ENCODE assay signal across 36 cellular contexts in the genomic region with DNA sequence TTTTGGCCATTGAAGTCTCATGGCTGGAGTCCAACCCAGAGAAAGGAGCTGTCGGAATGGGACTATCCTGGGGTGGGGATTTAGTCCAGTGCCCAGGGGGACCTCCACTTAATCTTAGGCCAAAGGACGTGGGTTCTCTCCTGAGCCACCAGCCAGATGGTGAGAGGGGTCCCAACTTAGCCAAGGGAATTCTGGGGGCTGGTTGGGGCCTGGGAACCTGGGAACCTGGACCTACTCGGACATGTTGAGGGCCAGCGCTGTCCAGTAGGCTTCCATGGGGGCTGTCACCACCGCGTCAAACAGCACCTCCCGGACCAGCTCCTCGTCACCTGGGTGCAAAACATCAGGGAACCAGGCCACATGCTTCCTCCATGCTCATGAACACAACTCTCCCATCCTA. TPM values are rescaled to one million over a fixed set of nuclear protein-coding genes. Genes with fewer than 3 reads are reported as not detected.
"Had no signal": no experiment of that assay in that cellular context is flagged by ENCODE, and none has a peak within 500 bp of the region (broad histone marks: within the 10 kb centered on the region; RNA-seq: fewer than 3 reads in every experiment).

No MANE protein-coding gene starts in this region.

- DNase-seq: activated B cell treated with CpG ODN at 0.5 μM for 24 hours; activated CD4-positive, alpha-beta T cell treated with anti-CD3 and anti-CD28 coated beads for 48 hours; activated CD4-positive, alpha-beta T cell treated with anti-CD3 and anti-CD28 coated beads, Interleukin-2, amount 50 U/mL, for 1 hour; activated CD4-positive, alpha-beta T cell treated with anti-CD3 and anti-CD28 coated beads, Interleukin-2, amount 50 U/mL, for 48 hours; activated naive CD4-positive, alpha-beta T cell; activated naive CD4-positive, alpha-beta T cell treated with anti-CD3 and anti-CD28 coated beads, Interleukin-2, amount 10 ng/mL, durations not matched to agents 7 days and 5 days; activated naive CD8-positive, alpha-beta T cell treated with anti-CD3 and anti-CD28 coated beads, Interleukin-2, amount 10 ng/mL, durations not matched to agents 7 days and 5 days; activated T-cell treated with anti-CD3 and anti-CD28 coated beads for 4 hours; activated T-cell treated with anti-CD3 and anti-CD28 coated beads, Interleukin-2, amount 50 U/mL, for 24 hours; activated T-cell treated with anti-CD3 and anti-CD28 coated beads, Interleukin-2, amount 50 U/mL, for 72 hours; cortex of kidney; dermis blood vessel endothelial cell; effector CD4-positive, alpha-beta T cell; effector memory CD8-positive, alpha-beta T cell; esophagus squamous epithelium; foreskin melanocyte; head of caudate nucleus; SW 1271; T-helper 1 cell; T-helper 17 cell; T1000; WERI-Rb-1 had no signal

- H3K27me3 ChIP-seq: ascending aorta had no signal

- H3K9me3 Mint-ChIP-seq: activated naive CD4-positive, alpha-beta T cell treated with anti-CD3 and anti-CD28 coated beads, Interleukin-2, amount 10 ng/mL, durations not matched to agents 7 days and 5 days; activated naive CD8-positive, alpha-beta T cell treated with anti-CD3 and anti-CD28 coated beads, Interleukin-2, amount 10 ng/mL, durations not matched to agents 7 days and 5 days; activated T-cell treated with anti-CD3 and anti-CD28 coated beads, Interleukin-2, amount 50 U/mL, for 24 hours; activated T-cell treated with anti-CD3 and anti-CD28 coated beads, Interleukin-2, amount 50 U/mL, for 72 hours; central memory CD8-positive, alpha-beta T cell; effector memory CD8-positive, alpha-beta T cell; T-helper 2 cell treated with Interferon-gamma antibody and Interleukin-4, amounts not matched to agents 5 μg/mL and 100 μg/mL, for 36 hours had no signal

- H3K4me3 Mint-ChIP-seq: activated B cell treated with CpG ODN at 0.5 μM for 24 hours; activated naive CD4-positive, alpha-beta T cell treated with anti-CD3 and anti-CD28 coated beads, Interleukin-2, amount 10 ng/mL, durations not matched to agents 7 days and 5 days; activated naive CD8-positive, alpha-beta T cell treated with anti-CD3 and anti-CD28 coated beads, Interleukin-2, amount 10 ng/mL, durations not matched to agents 7 days and 5 days; activated T-cell treated with anti-CD3 and anti-CD28 coated beads, Interleukin-2, amount 50 U/mL, for 24 hours; activated T-cell treated with anti-CD3 and anti-CD28 coated beads, Interleukin-2, amount 50 U/mL, for 72 hours; brain; central memory CD8-positive, alpha-beta T cell; effector memory CD8-positive, alpha-beta T cell; T-helper 17 cell; T-helper 2 cell treated with Interferon-gamma antibody and Interleukin-4, amounts not matched to agents 5 μg/mL and 100 μg/mL, for 36 hours had no signal

- FAIRE-seq: endometrium, endothelial cell of umbilical vein had no signal

- ATAC-seq: activated CD4-positive, CD25-positive, alpha-beta regulatory T cell treated with anti-CD3 and anti-CD28 coated beads, Interleukin-2, amount 50 U/mL, for 24 hours; activated naive CD4-positive, alpha-beta T cell treated with anti-CD3 and anti-CD28 coated beads, Interleukin-2, amount 50 U/mL, for 72 hours; activated T-cell treated with anti-CD3 and anti-CD28 coated beads, Interleukin-2, amount 50 U/mL, for 72 hours; effector memory CD8-positive, alpha-beta T cell; gastroesophageal sphincter; T-helper 17 cell had no signal

- H3K27ac Mint-ChIP-seq: activated B cell treated with CpG ODN at 0.5 μM for 24 hours; activated naive CD4-positive, alpha-beta T cell treated with anti-CD3 and anti-CD28 coated beads, Interleukin-2, amount 10 ng/mL, durations not matched to agents 7 days and 5 days; activated naive CD4-positive, alpha-beta T cell treated with anti-CD3 and anti-CD28 coated beads, Interleukin-2, amount 50 U/mL, for 72 hours; activated naive CD8-positive, alpha-beta T cell treated with anti-CD3 and anti-CD28 coated beads, Interleukin-2, amount 10 ng/mL, durations not matched to agents 7 days and 5 days; activated T-cell treated with anti-CD3 and anti-CD28 coated beads, Interleukin-2, amount 50 U/mL, for 24 hours; activated T-cell treated with anti-CD3 and anti-CD28 coated beads, Interleukin-2, amount 50 U/mL, for 72 hours; brain; effector memory CD8-positive, alpha-beta T cell; T-helper 17 cell; T-helper 2 cell treated with Interferon-gamma antibody and Interleukin-4, amounts not matched to agents 5 μg/mL and 100 μg/mL, for 36 hours had no signal

- H3K4me1 Mint-ChIP-seq: activated B cell treated with CpG ODN at 0.5 μM for 24 hours; central memory CD8-positive, alpha-beta T cell had no signal

- H3K36me3 Mint-ChIP-seq: activated naive CD4-positive, alpha-beta T cell treated with anti-CD3 and anti-CD28 coated beads, Interleukin-2, amount 10 ng/mL, durations not matched to agents 7 days and 5 days; activated naive CD4-positive, alpha-beta T cell treated with anti-CD3 and anti-CD28 coated beads, Interleukin-2, amount 50 U/mL, for 72 hours; activated naive CD8-positive, alpha-beta T cell treated with anti-CD3 and anti-CD28 coated beads, Interleukin-2, amount 10 ng/mL, durations not matched to agents 7 days and 5 days had no signal

- H3K27me3 Mint-ChIP-seq: activated T-cell treated with anti-CD3 and anti-CD28 coated beads, Interleukin-2, amount 50 U/mL, for 24 hours; central memory CD8-positive, alpha-beta T cell; T-helper 17 cell had no signal

- H3K4me3 ChIP-seq: ascending aorta, breast epithelium, esophagus squamous epithelium, gastroesophageal sphincter had no signal

- H3K36me3 ChIP-seq: ascending aorta, breast epithelium, esophagus squamous epithelium, gastroesophageal sphincter had no signal

RNA-seq across cellular contexts. Expression of gene LRTM2, which starts 33.4 kb away (rescaled TPM):
- total RNA-seq: activated B cell treated with CpG ODN at 0.5 μM for 24 hours; activated naive CD4-positive, alpha-beta T cell treated with anti-CD3 and anti-CD28 coated beads, Interleukin-2, amount 50 U/mL, for 72 hours; activated naive CD8-positive, alpha-beta T cell treated with anti-CD3 and anti-CD28 coated beads, Interleukin-2, amount 10 ng/mL, durations not matched to agents 7 days and 5 days; ascending aorta; breast epithelium; cardiac septum; dermis blood vessel endothelial cell; endothelial cell of umbilical vein; esophagus squamous epithelium; fibroblast of lung; fibroblast of villous mesenchyme; gastroesophageal sphincter; glomerular endothelial cell; T-helper 17 cell had no signal
